8 cellular contexts compared by ENCODE assay signal in genomic region chr17:44014133-44014436, GRCh38. TPM values are rescaled to one million over a fixed set of nuclear protein-coding genes. Genes with fewer than 3 reads are reported as not detected.
DNase-seq lines count a peak whose midpoint lies in the region; TF ChIP-seq lines count a peak whose summit lies in the region.

No MANE protein-coding gene starts in this region.

- DNase-seq in MM.1S (no peak), inferior parietal cortex (ENCODE audit: extremely low spot score) (no peak), D341Med (ENCODE audit: low spot score) (no peak), MV-4-11 (lab: John Stamatoyannopoulos, UW) (no peak), NCI-H128 (lab: John Stamatoyannopoulos, UW; ENCODE audit: unreplicated experiment) (no peak)

- H3K79me2 ChIP-seq in MM.1S (ENCODE audit: low read length) (peaks cover 16% of the 10 kb centered on the region), neural cell (replicated peaks; ENCODE audit: insufficient read depth, low read length) (no peaks in the 10 kb centered on the region)

- H4K20me1 ChIP-seq in BLaER1 treated with 17β-estradiol and CSF1 and Interleukin-3, amounts not matched to agents 10 nM and 100 nM: no peaks in the 10 kb centered on the region; a peak in 1 of 22 replicates
- H4K20me1 ChIP-seq in MM.1S (ENCODE audit: insufficient read depth, low read length): no peaks in the 10 kb centered on the region
- H4K20me1 ChIP-seq in neural cell (ENCODE audit: insufficient read depth): no peaks in the 10 kb centered on the region

- no peak for TF ChIP-seq EP300 in neural cell (conservative IDR thresholded peaks at IDR 0.05; ENCODE audit: poor library complexity, severe bottlenecking)

- H3K4me3 ChIP-seq in BLaER1 treated with 17β-estradiol and CSF1 and Interleukin-3, amounts not matched to agents 10 nM and 100 nM: peak overlapping the region; percentile 74 to 92 (median 84)
- peak overlapping the region; percentile 99 for H3K4me3 ChIP-seq in MM.1S (ENCODE audit: low read length)
- H3K4me3 ChIP-seq in endocrine pancreas (ENCODE audit: control insufficient read depth, insufficient read depth, low read length): peak overlapping the region; percentile 28
- peak overlapping the region; percentile 77 for H3K4me3 ChIP-seq in neural cell (ENCODE audit: low read length)

- no peaks in the 10 kb centered on the region for H3K27me3 ChIP-seq in BLaER1 treated with 17β-estradiol and CSF1 and Interleukin-3, amounts not matched to agents 10 nM and 100 nM
- no peaks in the 10 kb centered on the region for H3K27me3 ChIP-seq in MM.1S (replicated peaks; ENCODE audit: insufficient read depth, low read length)
- no peaks in the 10 kb centered on the region for H3K27me3 ChIP-seq in endocrine pancreas (ENCODE audit: control insufficient read depth, insufficient read depth, low read length)
- H3K27me3 ChIP-seq in neural cell (ENCODE audit: insufficient read depth, low read depth, low read length): no peaks in the 10 kb centered on the region

- no peaks in the 10 kb centered on the region for H3K9me3 ChIP-seq in BLaER1 treated with 17β-estradiol and CSF1 and Interleukin-3, amounts not matched to agents 10 nM and 100 nM (replicated peaks in 1 of 11)
- H3K9me3 ChIP-seq in MM.1S (replicated peaks; ENCODE audit: insufficient read depth, low read length): no peaks in the 10 kb centered on the region
- no peaks in the 10 kb centered on the region for H3K9me3 ChIP-seq in endocrine pancreas (ENCODE audit: control insufficient read depth, low read length)
- H3K9me3 ChIP-seq in neural cell (ENCODE audit: low read length): no peaks in the 10 kb centered on the region

- no peaks in the 10 kb centered on the region for H3F3A ChIP-seq in MM.1S (ENCODE audit: insufficient read depth, low read length)
- no peaks in the 10 kb centered on the region for H3F3A ChIP-seq in neural cell (ENCODE audit: insufficient read depth, low read length, poor library complexity, severe bottlenecking)

- no peak for TF ChIP-seq CTCF in MM.1S (IDR thresholded peaks at IDR 0.05; ENCODE audit: low read length)
- no peak for TF ChIP-seq CTCF in neural cell (IDR thresholded peaks at IDR 0.05; ENCODE audit: poor library complexity, severe bottlenecking)

- H3K9ac ChIP-seq in BLaER1 treated with 17β-estradiol and CSF1 and Interleukin-3, amounts not matched to agents 10 nM and 100 nM: peak overlapping the region; percentile 82 to 93 (median 88)
- H3K9ac ChIP-seq in MM.1S (ENCODE audit: low read length): peak overlapping the region; percentile 80; the same call in 1 of the 2 replicates
- peak overlapping the region; percentile 75 for H3K9ac ChIP-seq in endocrine pancreas (ENCODE audit: control insufficient read depth, insufficient read depth, low read length)
- peak overlapping the region; percentile 82 for H3K9ac ChIP-seq in neural cell (ENCODE audit: low read length)

- H3K4me2 ChIP-seq in BLaER1 treated with 17β-estradiol and CSF1 and Interleukin-3, amounts not matched to agents 10 nM and 100 nM: peak overlapping the region; percentile 90 to 100 (median 98)
- H3K4me2 ChIP-seq in MM.1S (ENCODE audit: low read depth, low read length): peak overlapping the region; percentile 87
- H3K4me2 ChIP-seq in neural cell (ENCODE audit: low read length): peak overlapping the region; percentile 56

- H2AFZ ChIP-seq in MM.1S (ENCODE audit: low read length) (peak overlapping the region; percentile 96), neural cell (ENCODE audit: low read depth, low read length) (peak overlapping the region; percentile 65)

- H3K27ac ChIP-seq in BLaER1 treated with 17β-estradiol and CSF1 and Interleukin-3, amounts not matched to agents 10 nM and 100 nM: peak overlapping the region; percentile 80 to 92 (median 87)
- H3K27ac ChIP-seq in MM.1S (ENCODE audit: low read length) (no peak overlapping the region), neural cell (ENCODE audit: low read length) (peak overlapping the region; percentile 74)

- no peak for TF ChIP-seq RAD21 in neural cell (conservative IDR thresholded peaks at IDR 0.05)

- peaks cover 5 to 34% (median 23%) of the 10 kb centered on the region in 11 experiments; a peak in 15 of 22 replicates for H3K36me3 ChIP-seq in BLaER1 treated with 17β-estradiol and CSF1 and Interleukin-3, amounts not matched to agents 10 nM and 100 nM
- no peaks in the 10 kb centered on the region for H3K36me3 ChIP-seq in MM.1S (replicated peaks; ENCODE audit: insufficient read depth, low read length)
- no peaks in the 10 kb centered on the region for H3K36me3 ChIP-seq in endocrine pancreas (ENCODE audit: control insufficient read depth, insufficient read depth, low read length)
- H3K36me3 ChIP-seq in neural cell (ENCODE audit: insufficient read depth, low read length): no peaks in the 10 kb centered on the region

- peaks cover 33 to 52% (median 40%) of the 10 kb centered on the region in 10 experiments for H3K4me1 ChIP-seq in BLaER1 treated with 17β-estradiol and CSF1 and Interleukin-3, amounts not matched to agents 10 nM and 100 nM
- H3K4me1 ChIP-seq in MM.1S (ENCODE audit: low read length) (peaks cover 12% of the 10 kb centered on the region; the same call in 1 of the 2 replicates), endocrine pancreas (ENCODE audit: control insufficient read depth, insufficient read depth, low read length) (no peaks in the 10 kb centered on the region)

- H3K9me2 ChIP-seq in MM.1S (replicated peaks; ENCODE audit: insufficient read depth, low read length): no peaks in the 10 kb centered on the region
- H3K9me2 ChIP-seq in neural cell (ENCODE audit: insufficient read depth, low read length): no peaks in the 10 kb centered on the region

TF ChIP-seq in neural cell, 6 proteins besides CTCF, POLR2A, EP300 and RAD21:
- TF ChIP-seq TAF1 (IDR thresholded peaks at IDR 0.05; ENCODE audit: low read depth) (no peak), MXI1 (conservative IDR thresholded peaks at IDR 0.05; ENCODE audit: poor library complexity, severe bottlenecking) (no peak), EZH2 (IDR thresholded peaks at IDR 0.05; ENCODE audit: borderline replicate concordance, insufficient read depth, low read length, poor library complexity, severe bottlenecking) (no peak), SMC3 (conservative IDR thresholded peaks at IDR 0.05; ENCODE audit: poor library complexity) (no peak), POLR2AphosphoS5 (IDR thresholded peaks at IDR 0.05) (no peak)
- TF ChIP-seq, protein P1, sequence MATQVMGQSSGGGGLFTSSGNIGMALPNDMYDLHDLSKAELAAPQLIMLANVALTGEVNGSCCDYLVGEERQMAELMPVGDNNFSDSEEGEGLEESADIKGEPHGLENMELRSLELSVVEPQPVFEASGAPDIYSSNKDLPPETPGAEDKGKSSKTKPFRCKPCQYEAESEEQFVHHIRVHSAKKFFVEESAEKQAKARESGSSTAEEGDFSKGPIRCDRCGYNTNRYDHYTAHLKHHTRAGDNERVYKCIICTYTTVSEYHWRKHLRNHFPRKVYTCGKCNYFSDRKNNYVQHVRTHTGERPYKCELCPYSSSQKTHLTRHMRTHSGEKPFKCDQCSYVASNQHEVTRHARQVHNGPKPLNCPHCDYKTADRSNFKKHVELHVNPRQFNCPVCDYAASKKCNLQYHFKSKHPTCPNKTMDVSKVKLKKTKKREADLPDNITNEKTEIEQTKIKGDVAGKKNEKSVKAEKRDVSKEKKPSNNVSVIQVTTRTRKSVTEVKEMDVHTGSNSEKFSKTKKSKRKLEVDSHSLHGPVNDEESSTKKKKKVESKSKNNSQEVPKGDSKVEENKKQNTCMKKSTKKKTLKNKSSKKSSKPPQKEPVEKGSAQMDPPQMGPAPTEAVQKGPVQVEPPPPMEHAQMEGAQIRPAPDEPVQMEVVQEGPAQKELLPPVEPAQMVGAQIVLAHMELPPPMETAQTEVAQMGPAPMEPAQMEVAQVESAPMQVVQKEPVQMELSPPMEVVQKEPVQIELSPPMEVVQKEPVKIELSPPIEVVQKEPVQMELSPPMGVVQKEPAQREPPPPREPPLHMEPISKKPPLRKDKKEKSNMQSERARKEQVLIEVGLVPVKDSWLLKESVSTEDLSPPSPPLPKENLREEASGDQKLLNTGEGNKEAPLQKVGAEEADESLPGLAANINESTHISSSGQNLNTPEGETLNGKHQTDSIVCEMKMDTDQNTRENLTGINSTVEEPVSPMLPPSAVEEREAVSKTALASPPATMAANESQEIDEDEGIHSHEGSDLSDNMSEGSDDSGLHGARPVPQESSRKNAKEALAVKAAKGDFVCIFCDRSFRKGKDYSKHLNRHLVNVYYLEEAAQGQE (IDR thresholded peaks at IDR 0.05; ENCODE audit: borderline replicate concordance): no peak
TF ChIP-seq in neural cell: peak in this region for 0.

RNA-seq across cellular contexts. Expression of gene TMEM101, which starts 0.7 kb away (rescaled TPM):
- 59.3 and 62.9 TPM in 2 replicates for polyA plus RNA-seq in neural cell
- polyA minus RNA-seq in neural cell: 33.5 and 38.7 TPM in 2 replicates

RNA-seq across cellular contexts. Expression of gene NAGS, which starts 9.7 kb away (rescaled TPM):
- polyA plus RNA-seq in neural cell: 0.50 TPM in 1 of 2 replicates, not detected in the other
- 0.46 TPM in 1 of 2 replicates, not detected in the other for polyA minus RNA-seq in neural cell

RNA-seq across cellular contexts. Expression of gene LSM12, which starts 52.4 kb away (rescaled TPM):
- polyA plus RNA-seq in neural cell: 9.6 and 12.0 TPM in 2 replicates
- polyA minus RNA-seq in neural cell: 25.2 and 26.8 TPM in 2 replicates

RNA-seq across cellular contexts. Expression of gene G6PC3, which starts 56.5 kb away (rescaled TPM):
- polyA plus RNA-seq in neural cell: 10.8 and 16.7 TPM in 2 replicates
- polyA minus RNA-seq in neural cell: 19.3 and 22.2 TPM in 2 replicates

Comparison
In these comparisons a context has a peak if more than half of its experiments do, and no peak if none do; other contexts are left out.
1. H3K4me3 ChIP-seq: peak in every context shown above with its lines; median percentile 99 in MM.1S; 84 in BLaER1 treated with 17β-estradiol and CSF1 and Interleukin-3, amounts not matched to agents 10 nM and 100 nM; 77 in neural cell; 28 in endocrine pancreas.